ENCODE assay signal across 1 cellular context in genomic region chr11:74642912-74643311, GRCh38.
A peak's percentile ranks its signal among the peaks of the same experiment; 100 is the strongest.
TF ChIP-seq lines count a peak whose summit lies in the region.

No MANE protein-coding gene starts in this region.

TF ChIP-seq in K562, 482 proteins besides CTCF, POLR2A, EP300 and RAD21 (continued from another document and continues in another):
- no peak for TF ChIP-seq TSHZ1 (CRISPR knock-in tag; IDR thresholded peaks at IDR 0.05)
- no peak for TF ChIP-seq TBP (optimal IDR thresholded peaks at IDR 0.05; ENCODE audit: low read depth, low read length)
- no peak for TF ChIP-seq ATF1 (CRISPR knock-in tag; IDR thresholded peaks at IDR 0.05)
- peak; percentile 79 for TF ChIP-seq ATF1 (tag; IDR thresholded peaks at IDR 0.05)
- peak; percentile 69 for TF ChIP-seq JUND (IDR thresholded peaks at IDR 0.05; ENCODE audit: borderline replicate concordance, low read depth, low read length)
- TF ChIP-seq JUND (tag; IDR thresholded peaks at IDR 0.05; ENCODE audit: borderline replicate concordance, low read depth, low read length): peak; percentile 75; the same call in 2 of the 3 replicates
- TF ChIP-seq PTRF (tag; IDR thresholded peaks at IDR 0.05): 0 out of 2 replicates have a peak, but pooled peaks have one; percentile 27
- TF ChIP-seq ZNF766 (CRISPR knock-in tag; conservative IDR thresholded peaks at IDR 0.05): peak; percentile 41; the same call in 1 of the 2 replicates
- TF ChIP-seq PKNOX1 (IDR thresholded peaks at IDR 0.05): no peak
- 0 out of 2 replicates have a peak, but pooled peaks have one; percentile 49 for TF ChIP-seq ETV1 (tag; conservative IDR thresholded peaks at IDR 0.05; ENCODE audit: low read depth)
- TF ChIP-seq SNIP1 (IDR thresholded peaks at IDR 0.05; ENCODE audit: low read depth): no peak
- TF ChIP-seq ZNF175 (CRISPR knock-in tag; IDR thresholded peaks at IDR 0.05; ENCODE audit: low read depth): peak; percentile 83
- TF ChIP-seq HNRNPUL1 (IDR thresholded peaks at IDR 0.05; ENCODE audit: low read length): no peak
- peak; percentile 90 for TF ChIP-seq ATF3 (IDR thresholded peaks at IDR 0.05)
- no peak for TF ChIP-seq ATF3 (CRISPR knock-in tag; conservative IDR thresholded peaks at IDR 0.05)
- no peak for TF ChIP-seq ZBTB34 (CRISPR knock-in tag; IDR thresholded peaks at IDR 0.05)
- peak; percentile 94 for TF ChIP-seq DMBX1 (CRISPR knock-in tag; IDR thresholded peaks at IDR 0.05; ENCODE audit: borderline replicate concordance)
- peak; percentile 94 for TF ChIP-seq ATF7 (IDR thresholded peaks at IDR 0.05)
- no peak for TF ChIP-seq XRCC5 (IDR thresholded peaks at IDR 0.05; ENCODE audit: low read depth, low read length)
- no peak for TF ChIP-seq ZNF12 (CRISPR knock-in tag; IDR thresholded peaks at IDR 0.05)
- TF ChIP-seq HEY1 (CRISPR knock-in tag; IDR thresholded peaks at IDR 0.05; ENCODE audit: borderline replicate concordance): no peak
- peak; percentile 76; the same call in 1 of the 2 replicates for TF ChIP-seq ATF4 (CRISPR knock-in tag; IDR thresholded peaks at IDR 0.05)
- TF ChIP-seq DACH1 (IDR thresholded peaks at IDR 0.05; ENCODE audit: partially characterized antibody): no peak
- 0 out of 2 replicates have a peak, but pooled peaks have one; percentile 45 for TF ChIP-seq ZNF197 (CRISPR knock-in tag; IDR thresholded peaks at IDR 0.05; ENCODE audit: low read depth)
- TF ChIP-seq CXXC5 (CRISPR knock-in tag; IDR thresholded peaks at IDR 0.05): peak; percentile 80
- TF ChIP-seq CEBPZ (IDR thresholded peaks at IDR 0.05; ENCODE audit: borderline replicate concordance, low read depth, low read length): no peak
- TF ChIP-seq GABPB2 (CRISPR knock-in tag; conservative IDR thresholded peaks at IDR 0.05): no peak
- TF ChIP-seq THAP12 (CRISPR knock-in tag; IDR thresholded peaks at IDR 0.05): no peak
- no peak for TF ChIP-seq MYNN (IDR thresholded peaks at IDR 0.05)
- no peak for TF ChIP-seq MYNN (CRISPR knock-in tag; IDR thresholded peaks at IDR 0.05)
- peak; percentile 79 for TF ChIP-seq CEBPG (CRISPR knock-in tag; IDR thresholded peaks at IDR 0.05)
- TF ChIP-seq CEBPG (tag; conservative IDR thresholded peaks at IDR 0.05 in 1 of 2, IDR thresholded peaks at IDR 0.05 in 1 of 2): peak; percentile 44 to 94
- no peak for TF ChIP-seq USF1 (CRISPR knock-in tag; IDR thresholded peaks at IDR 0.05)
- TF ChIP-seq NR2C1 (IDR thresholded peaks at IDR 0.05): no peak
- peak; percentile 41 for TF ChIP-seq NR2C1 (tag; IDR thresholded peaks at IDR 0.05)
- peak in 1 of 2 experiments; percentile 66; a peak in 1 of 4 replicates for TF ChIP-seq ZNF318 (IDR thresholded peaks at IDR 0.05; ENCODE audit: borderline replicate concordance in 1 of 2, low read depth in 1 of 2)
- 0 out of 2 replicates have a peak, but pooled peaks have one; percentile 36 for TF ChIP-seq GABPB1 (CRISPR knock-in tag; IDR thresholded peaks at IDR 0.05)
